Comparison of ENCODE assay signal across 1 cellular context in the genomic region with DNA sequence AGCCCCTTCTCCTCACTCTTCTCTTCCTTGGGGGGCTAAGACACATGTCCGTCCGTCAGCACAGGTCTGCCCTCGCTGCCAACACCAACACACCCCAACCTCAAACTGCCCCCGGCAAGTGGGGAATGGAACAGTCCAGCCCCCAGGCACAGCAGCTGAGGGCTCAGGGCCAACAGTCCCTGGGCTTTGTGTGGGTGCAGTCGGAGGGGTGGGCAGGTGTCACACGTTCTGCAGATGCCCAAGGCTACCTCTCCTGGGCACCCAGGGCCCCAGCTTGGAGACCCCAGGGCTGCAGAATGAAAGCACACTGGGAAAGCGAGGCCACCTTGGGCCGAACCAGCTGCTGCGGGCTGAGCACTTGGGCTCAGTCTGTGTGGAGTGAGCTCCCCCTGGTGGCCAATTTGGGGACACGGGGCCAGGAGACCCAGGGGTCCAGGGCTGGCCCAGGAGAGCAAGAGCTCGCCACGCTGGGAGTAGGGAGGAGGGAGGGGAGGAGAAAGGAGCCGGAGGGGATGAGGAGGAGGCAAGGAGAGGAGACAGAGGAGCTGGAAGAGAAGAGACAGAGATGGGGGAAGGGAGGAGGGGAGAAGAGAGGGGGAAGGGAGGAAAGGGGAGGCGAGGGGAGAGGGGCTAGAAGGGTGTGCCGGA.
TF ChIP-seq lines count a peak whose summit lies in the region.

No MANE protein-coding gene starts in this region.

TF ChIP-seq in HepG2, 621 proteins besides CTCF, POLR2A, EP300 and RAD21 (continued from another document):
- TF ChIP-seq ZFP91 (CRISPR knock-in tag; IDR thresholded peaks at IDR 0.05; ENCODE audit: borderline replicate concordance) (0 out of 2 replicates have a peak, but pooled peaks have one; percentile 27), ZSCAN31 (CRISPR knock-in tag; IDR thresholded peaks at IDR 0.05; ENCODE audit: low read depth) (no peak), HNRNPK (IDR thresholded peaks at IDR 0.05; ENCODE audit: low read depth, low read length, poor library complexity, severe bottlenecking) (peak; percentile 53), KLF9 (CRISPR knock-in tag; IDR thresholded peaks at IDR 0.05; ENCODE audit: low read depth) (no peak), PCBP2 (optimal IDR thresholded peaks at IDR 0.05; ENCODE audit: low read depth, low read length, poor library complexity, severe bottlenecking) (peak; percentile 56), RBM39 (IDR thresholded peaks at IDR 0.05; ENCODE audit: low read depth, low read length, poor library complexity, severe bottlenecking) (peak; percentile 20), KDM3A (CRISPR knock-in tag; IDR thresholded peaks at IDR 0.05; ENCODE audit: low read depth) (no peak), ZNF607 (CRISPR knock-in tag; IDR thresholded peaks at IDR 0.05; ENCODE audit: borderline replicate concordance) (no peak), AGO2 (optimal IDR thresholded peaks at IDR 0.05; ENCODE audit: low read depth, low read length) (peak; percentile 69), ZNF713 (CRISPR knock-in tag; IDR thresholded peaks at IDR 0.05) (no peak), ZNF10 (CRISPR knock-in tag; IDR thresholded peaks at IDR 0.05; ENCODE audit: borderline replicate concordance, low read depth) (no peak), DPF2 (CRISPR knock-in tag; IDR thresholded peaks at IDR 0.05; ENCODE audit: borderline replicate concordance, low read depth) (no peak), NFKB2 (CRISPR knock-in tag; IDR thresholded peaks at IDR 0.05; ENCODE audit: borderline replicate concordance) (peak; percentile 25; the same call in 1 of the 2 replicates), HNF1B (CRISPR knock-in tag; IDR thresholded peaks at IDR 0.05) (peak; percentile 30; the same call in 1 of the 2 replicates), MAF1 (CRISPR knock-in tag; IDR thresholded peaks at IDR 0.05; ENCODE audit: borderline replicate concordance) (no peak), BCLAF1 (IDR thresholded peaks at IDR 0.05) (no peak), NFATC3 (CRISPR knock-in tag; IDR thresholded peaks at IDR 0.05) (no peak), FOXA3 (CRISPR knock-in tag; IDR thresholded peaks at IDR 0.05) (no peak), TARDBP (CRISPR knock-in tag; IDR thresholded peaks at IDR 0.05) (no peak), ZNF44 (CRISPR knock-in tag; IDR thresholded peaks at IDR 0.05) (no peak), ONECUT2 (CRISPR knock-in tag; IDR thresholded peaks at IDR 0.05) (no peak), DNMT1 (CRISPR knock-in tag; IDR thresholded peaks at IDR 0.05) (no peak), ZNF431 (CRISPR knock-in tag; IDR thresholded peaks at IDR 0.05; ENCODE audit: borderline replicate concordance, low read depth) (no peak), KDM2A (CRISPR knock-in tag; IDR thresholded peaks at IDR 0.05; ENCODE audit: borderline replicate concordance, low read depth) (0 out of 2 replicates have a peak, but pooled peaks have one; percentile 30), ZNF263 (CRISPR knock-in tag; IDR thresholded peaks at IDR 0.05) (peak; percentile 83), AHR (CRISPR knock-in tag; IDR thresholded peaks at IDR 0.05) (no peak; the same call in 1 of the 2 replicates), ZMAT5 (CRISPR knock-in tag; IDR thresholded peaks at IDR 0.05; ENCODE audit: borderline replicate concordance, low read depth) (no peak)
- TF ChIP-seq, protein P1, sequence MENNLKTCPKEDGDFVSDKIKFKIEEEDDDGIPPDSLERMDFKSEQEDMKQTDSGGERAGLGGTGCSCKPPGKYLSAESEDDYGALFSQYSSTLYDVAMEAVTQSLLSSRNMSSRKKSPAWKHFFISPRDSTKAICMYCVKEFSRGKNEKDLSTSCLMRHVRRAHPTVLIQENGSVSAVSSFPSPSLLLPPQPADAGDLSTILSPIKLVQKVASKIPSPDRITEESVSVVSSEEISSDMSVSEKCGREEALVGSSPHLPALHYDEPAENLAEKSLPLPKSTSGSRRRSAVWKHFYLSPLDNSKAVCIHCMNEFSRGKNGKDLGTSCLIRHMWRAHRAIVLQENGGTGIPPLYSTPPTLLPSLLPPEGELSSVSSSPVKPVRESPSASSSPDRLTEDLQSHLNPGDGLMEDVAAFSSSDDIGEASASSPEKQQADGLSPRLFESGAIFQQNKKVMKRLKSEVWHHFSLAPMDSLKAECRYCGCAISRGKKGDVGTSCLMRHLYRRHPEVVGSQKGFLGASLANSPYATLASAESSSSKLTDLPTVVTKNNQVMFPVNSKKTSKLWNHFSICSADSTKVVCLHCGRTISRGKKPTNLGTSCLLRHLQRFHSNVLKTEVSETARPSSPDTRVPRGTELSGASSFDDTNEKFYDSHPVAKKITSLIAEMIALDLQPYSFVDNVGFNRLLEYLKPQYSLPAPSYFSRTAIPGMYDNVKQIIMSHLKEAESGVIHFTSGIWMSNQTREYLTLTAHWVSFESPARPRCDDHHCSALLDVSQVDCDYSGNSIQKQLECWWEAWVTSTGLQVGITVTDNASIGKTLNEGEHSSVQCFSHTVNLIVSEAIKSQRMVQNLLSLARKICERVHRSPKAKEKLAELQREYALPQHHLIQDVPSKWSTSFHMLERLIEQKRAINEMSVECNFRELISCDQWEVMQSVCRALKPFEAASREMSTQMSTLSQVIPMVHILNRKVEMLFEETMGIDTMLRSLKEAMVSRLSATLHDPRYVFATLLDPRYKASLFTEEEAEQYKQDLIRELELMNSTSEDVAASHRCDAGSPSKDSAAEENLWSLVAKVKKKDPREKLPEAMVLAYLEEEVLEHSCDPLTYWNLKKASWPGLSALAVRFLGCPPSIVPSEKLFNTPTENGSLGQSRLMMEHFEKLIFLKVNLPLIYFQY (CRISPR knock-in tag; IDR thresholded peaks at IDR 0.05; ENCODE audit: borderline replicate concordance), result peak; percentile 78; the same call in 1 of the 2 replicates
- TF ChIP-seq, protein P2, sequence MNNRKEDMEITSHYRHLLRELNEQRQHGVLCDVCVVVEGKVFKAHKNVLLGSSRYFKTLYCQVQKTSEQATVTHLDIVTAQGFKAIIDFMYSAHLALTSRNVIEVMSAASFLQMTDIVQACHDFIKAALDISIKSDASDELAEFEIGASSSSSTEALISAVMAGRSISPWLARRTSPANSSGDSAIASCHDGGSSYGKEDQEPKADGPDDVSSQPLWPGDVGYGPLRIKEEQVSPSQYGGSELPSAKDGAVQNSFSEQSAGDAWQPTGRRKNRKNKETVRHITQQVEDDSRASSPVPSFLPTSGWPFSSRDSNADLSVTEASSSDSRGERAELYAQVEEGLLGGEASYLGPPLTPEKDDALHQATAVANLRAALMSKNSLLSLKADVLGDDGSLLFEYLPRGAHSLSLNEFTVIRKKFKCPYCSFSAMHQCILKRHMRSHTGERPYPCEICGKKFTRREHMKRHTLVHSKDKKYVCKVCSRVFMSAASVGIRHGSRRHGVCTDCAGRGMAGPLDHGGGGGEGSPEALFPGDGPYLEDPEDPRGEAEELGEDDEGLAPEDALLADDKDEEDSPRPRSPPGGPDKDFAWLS (CRISPR knock-in tag; IDR thresholded peaks at IDR 0.05; ENCODE audit: borderline replicate concordance), result no peak
TF ChIP-seq in HepG2: peak in this region for 26.
